21 cellular contexts compared by ENCODE assay signal in the genomic region with DNA sequence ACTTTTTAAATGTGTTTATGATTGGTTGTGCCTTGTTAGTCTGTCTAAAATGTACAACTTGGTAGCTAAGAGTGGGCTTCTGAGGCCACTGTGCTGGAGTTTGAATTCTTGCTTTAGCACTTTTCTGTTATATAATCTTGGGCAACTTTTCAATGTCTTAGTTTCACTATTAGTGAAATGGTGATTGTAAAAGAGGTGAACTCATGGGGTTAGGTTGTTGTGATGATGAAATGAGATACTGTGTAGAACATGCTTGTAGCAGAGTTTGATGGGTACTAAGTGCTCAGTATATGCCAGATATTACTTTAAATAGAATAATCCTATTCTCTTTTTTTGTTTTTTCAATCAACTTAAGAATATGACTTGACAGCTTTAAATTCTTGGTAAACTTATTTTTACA.
"Had no signal": no experiment of that assay in that cellular context is flagged by ENCODE, and none has a peak within 500 bp of the region (broad histone marks: within the 10 kb centered on the region; RNA-seq: fewer than 3 reads in every experiment).

No MANE protein-coding gene starts in this region.

- H3K4me3 ChIP-seq: lower lobe of right lung, neural progenitor cell, prostate gland, upper lobe of left lung had no signal

- H3K9me3 ChIP-seq: lower lobe of right lung, prostate gland, upper lobe of left lung had no signal

- H3K27me3 ChIP-seq: neural progenitor cell, upper lobe of left lung had no signal

- H3K4me3 Mint-ChIP-seq: activated CD4-positive, alpha-beta memory T cell treated with anti-CD3 and anti-CD28 coated beads, Interleukin-2, amount 10 ng/mL, durations not matched to agents 7 days and 5 days; activated CD4-positive, alpha-beta T cell treated with anti-CD3 and anti-CD28 coated beads, Interleukin-2, amount 10 ng/mL, durations not matched to agents 24 days and 14 days; activated naive CD4-positive, alpha-beta T cell treated with anti-CD3 and anti-CD28 coated beads for 36 hours; activated naive CD8-positive, alpha-beta T cell treated with anti-CD3 and anti-CD28 coated beads, Interleukin-2, amount 10 ng/mL, durations not matched to agents 7 days and 5 days; activated T-cell treated with anti-CD3 and anti-CD28 coated beads, Interleukin-2, amount 50 U/mL, for 72 hours; naive thymus-derived CD4-positive, alpha-beta T cell; neural progenitor cell; T-helper 1 cell treated with Interleukin-12 subunit alpha and Interleukin-12 subunit beta and Interleukin-4 antibody, amounts not matched to agents 30 μg/mL and 1 μg/mL, for 36 hours had no signal

- H3K4me2 ChIP-seq: neural progenitor cell had no signal

- H3K9ac ChIP-seq: neural progenitor cell had no signal

- ATAC-seq: activated T-cell treated with anti-CD3 and anti-CD28 coated beads, Interleukin-2, amount 50 U/mL, for 72 hours; left lobe of liver; lower lobe of right lung; naive thymus-derived CD4-positive, alpha-beta T cell had no signal

- H3K4me1 Mint-ChIP-seq: activated CD4-positive, alpha-beta memory T cell treated with anti-CD3 and anti-CD28 coated beads, Interleukin-2, amount 10 ng/mL, durations not matched to agents 7 days and 5 days; activated naive CD8-positive, alpha-beta T cell treated with anti-CD3 and anti-CD28 coated beads, Interleukin-2, amount 10 ng/mL, durations not matched to agents 7 days and 5 days; naive thymus-derived CD4-positive, alpha-beta T cell; neural progenitor cell had no signal

- H3K27me3 Mint-ChIP-seq: activated CD4-positive, alpha-beta memory T cell treated with anti-CD3 and anti-CD28 coated beads, Interleukin-2, amount 10 ng/mL, durations not matched to agents 7 days and 5 days; activated CD4-positive, alpha-beta T cell treated with anti-CD3 and anti-CD28 coated beads, Interleukin-2, amount 10 ng/mL, durations not matched to agents 24 days and 14 days; activated naive CD8-positive, alpha-beta T cell treated with anti-CD3 and anti-CD28 coated beads, Interleukin-2, amount 10 ng/mL, durations not matched to agents 7 days and 5 days; naive thymus-derived CD4-positive, alpha-beta T cell had no signal

- H2AFZ ChIP-seq: neural progenitor cell had no signal

- H3K9me3 Mint-ChIP-seq: activated CD4-positive, alpha-beta T cell treated with anti-CD3 and anti-CD28 coated beads, Interleukin-2, amount 10 ng/mL, durations not matched to agents 24 days and 14 days; neural progenitor cell; T-helper 1 cell treated with Interleukin-12 subunit alpha and Interleukin-12 subunit beta and Interleukin-4 antibody, amounts not matched to agents 30 μg/mL and 1 μg/mL, for 36 hours had no signal

- H3K36me3 ChIP-seq: lower lobe of right lung, neural progenitor cell, prostate gland, upper lobe of left lung had no signal

- H3K36me3 Mint-ChIP-seq: activated naive CD8-positive, alpha-beta T cell treated with anti-CD3 and anti-CD28 coated beads, Interleukin-2, amount 10 ng/mL, durations not matched to agents 7 days and 5 days; naive thymus-derived CD4-positive, alpha-beta T cell; neural progenitor cell had no signal

- DNase-seq: activated CD4-positive, alpha-beta memory T cell treated with anti-CD3 and anti-CD28 coated beads, Interleukin-2, amount 10 ng/mL, durations not matched to agents 7 days and 5 days; activated CD4-positive, alpha-beta T cell treated with anti-CD3 and anti-CD28 coated beads, Interleukin-2, amount 10 ng/mL, durations not matched to agents 24 days and 14 days; activated CD4-positive, CD25-positive, alpha-beta regulatory T cell; activated effector memory CD4-positive, alpha-beta T cell treated with Interleukin-2 at 50 U/mL for 16 hours; activated naive CD4-positive, alpha-beta T cell treated with anti-CD3 and anti-CD28 coated beads for 36 hours; activated naive CD8-positive, alpha-beta T cell treated with anti-CD3 and anti-CD28 coated beads, Interleukin-2, amount 10 ng/mL, durations not matched to agents 7 days and 5 days; activated T-cell treated with anti-CD3 and anti-CD28 coated beads, Interleukin-2, amount 50 U/mL, for 72 hours; amniotic stem cell; cortex of kidney; kidney; lower lobe of right lung; naive thymus-derived CD4-positive, alpha-beta T cell; stimulated activated CD4-positive, alpha-beta T cell treated with anti-CD3 and anti-CD28 coated beads, Interleukin-4, amount 100 ng/mL, for 24 hours; stimulated activated naive CD4-positive, alpha-beta T cell treated with Interleukin-2 at 50 U/mL for 16 hours; T1000; upper lobe of left lung had no signal

- H3K27ac Mint-ChIP-seq: activated CD4-positive, alpha-beta memory T cell treated with anti-CD3 and anti-CD28 coated beads, Interleukin-2, amount 10 ng/mL, durations not matched to agents 7 days and 5 days; activated CD4-positive, alpha-beta T cell treated with anti-CD3 and anti-CD28 coated beads, Interleukin-2, amount 10 ng/mL, durations not matched to agents 24 days and 14 days; activated naive CD4-positive, alpha-beta T cell treated with anti-CD3 and anti-CD28 coated beads for 36 hours; activated naive CD8-positive, alpha-beta T cell treated with anti-CD3 and anti-CD28 coated beads, Interleukin-2, amount 10 ng/mL, durations not matched to agents 7 days and 5 days; activated T-cell treated with anti-CD3 and anti-CD28 coated beads, Interleukin-2, amount 50 U/mL, for 72 hours; naive thymus-derived CD4-positive, alpha-beta T cell; neural progenitor cell; T-helper 1 cell treated with Interleukin-12 subunit alpha and Interleukin-12 subunit beta and Interleukin-4 antibody, amounts not matched to agents 30 μg/mL and 1 μg/mL, for 36 hours had no signal

- H3K27ac ChIP-seq: epithelial cell of prostate, lower lobe of right lung, neural progenitor cell, prostate gland, upper lobe of left lung had no signal

- H3K4me1 ChIP-seq: lower lobe of right lung, neural progenitor cell, prostate gland, upper lobe of left lung had no signal
